ENCODE assay signal across 8 cellular contexts in the genomic region with DNA sequence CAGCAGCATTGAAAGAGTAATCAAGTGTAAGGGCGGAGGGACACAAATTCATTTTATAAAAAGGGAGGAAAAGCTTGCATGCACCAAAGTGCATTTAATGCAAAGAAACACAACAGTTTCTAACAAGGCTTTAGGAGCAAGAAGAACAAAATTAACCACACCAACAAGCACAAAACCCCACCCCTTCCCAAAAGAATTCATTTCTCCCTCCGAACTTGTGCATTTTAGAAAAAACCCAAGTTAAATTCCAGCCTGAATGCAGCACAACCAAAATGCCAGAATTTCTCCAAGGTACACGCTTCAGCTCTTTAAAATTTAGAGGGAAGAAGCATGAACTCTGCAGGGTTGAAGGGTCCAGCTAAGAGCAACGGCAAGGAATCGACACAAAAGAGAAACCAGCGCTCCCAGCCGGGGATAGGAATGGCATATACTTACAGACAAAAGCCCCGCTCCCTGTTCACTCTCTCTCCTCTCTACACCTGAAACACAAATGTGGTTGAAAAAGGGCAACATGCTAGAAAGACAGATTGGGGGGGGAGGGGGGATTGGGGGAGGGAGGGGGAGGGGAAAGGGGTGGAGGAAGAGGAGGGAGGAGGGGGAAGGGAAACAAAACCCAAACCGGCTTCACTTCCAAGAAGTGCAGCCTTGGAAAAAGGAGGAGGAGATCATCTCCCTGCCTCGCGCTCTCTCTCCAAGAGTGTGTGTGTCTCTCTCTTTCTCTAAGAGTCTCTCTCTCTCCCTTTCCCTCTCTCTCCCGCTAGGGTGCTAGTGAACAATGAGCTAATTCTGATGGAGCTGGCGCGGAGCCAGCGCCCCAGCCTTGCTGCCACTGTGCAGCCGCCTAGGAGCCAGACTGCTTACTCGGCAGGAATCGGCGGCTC. TPM values are rescaled to one million over a fixed set of nuclear protein-coding genes. Genes with fewer than 3 reads are reported as not detected.
DNase-seq lines count a peak whose midpoint lies in the region; ATAC-seq, FAIRE-seq and TF ChIP-seq lines count a peak whose summit lies in the region.

A gene with protein sequence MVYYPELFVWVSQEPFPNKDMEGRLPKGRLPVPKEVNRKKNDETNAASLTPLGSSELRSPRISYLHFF (minus strand): TSS at position 494 of the 881 bp plus-strand sequence. CDS start 1,422 bp downstream, outside the sequence.

- H3F3A ChIP-seq in DOHH2 (ENCODE audit: control insufficient read depth, insufficient read depth) (no peaks in the 10 kb centered on the region; the same call in 1 of the 2 replicates), GM23338 (replicated peaks; ENCODE audit: low read depth) (no peaks in the 10 kb centered on the region)

- H3K4me3 Mint-ChIP-seq in GM23338 (peak within 1 kb of the TSS; percentile 91), nephron (peak within 1 kb of the TSS; percentile 86 to 98 (median 89))

- H3K36me3 Mint-ChIP-seq in GM23338 (ENCODE audit: low read depth): peaks cover 17% of the 10 kb centered on the region
- peaks cover 35% of the 10 kb centered on the region for H3K36me3 Mint-ChIP-seq in nephron (ENCODE audit: low read depth)

- peak within 1 kb of the TSS; percentile 97 for H3K27ac Mint-ChIP-seq in GM23338
- H3K27ac Mint-ChIP-seq in nephron: peak within 1 kb of the TSS; percentile 98 to 99 (median 99)

- peaks cover 34% of the 10 kb centered on the region for H3K4me1 ChIP-seq in DOHH2 (ENCODE audit: control insufficient read depth, low read length)
- H3K4me1 ChIP-seq in GM23338 (ENCODE audit: insufficient read depth): peaks cover 44% of the 10 kb centered on the region
- peaks cover 17% of the 10 kb centered on the region for H3K4me1 ChIP-seq in Karpas-422 (ENCODE audit: low read length)
- H3K4me1 ChIP-seq in stomach smooth muscle (ENCODE audit: control insufficient read depth, insufficient read depth, low read length): no peaks in the 10 kb centered on the region

- H2AFZ ChIP-seq in GM23338: peak within 1 kb of the TSS; percentile 16; the same call in 1 of the 2 replicates
- H2AFZ ChIP-seq in Karpas-422 (ENCODE audit: low read length): peak within 1 kb of the TSS; percentile 96

- ATAC-seq in GM23338: peak; percentile 53

- H3K4me1 Mint-ChIP-seq in GM23338: peaks cover 43% of the 10 kb centered on the region
- peaks cover 53% of the 10 kb centered on the region for H3K4me1 Mint-ChIP-seq in nephron

- H3K9ac ChIP-seq in Karpas-422 (ENCODE audit: low read length) (peak within 1 kb of the TSS; percentile 79), stomach smooth muscle (ENCODE audit: low read length in 2 of 2) (peak within 1 kb of the TSS; percentile 72 to 76)

- H3K9me3 Mint-ChIP-seq in GM23338 (peaks cover 3% of the 10 kb centered on the region; the same call in 2 of the 3 replicates), nephron (peaks cover 3% of the 10 kb centered on the region)

- H3K27me3 ChIP-seq in DOHH2 (ENCODE audit: control insufficient read depth, low read length) (no peaks in the 10 kb centered on the region), GM23338 (ENCODE audit: insufficient read depth) (no peaks in the 10 kb centered on the region), Karpas-422 (ENCODE audit: low read length) (no peaks in the 10 kb centered on the region), stomach smooth muscle (ENCODE audit: control insufficient read depth in 1 of 2, insufficient read depth in 2 of 2, low read length in 2 of 2) (no peaks in the 10 kb centered on the region)

- no peak for TF ChIP-seq CTCF in DOHH2 (IDR thresholded peaks at IDR 0.05; ENCODE audit: low read depth, low read length, poor library complexity, severe bottlenecking)
- no peak for TF ChIP-seq CTCF in GM23338 (conservative IDR thresholded peaks at IDR 0.05; ENCODE audit: low read depth in 2 of 2)
- TF ChIP-seq CTCF in fibroblast of the aortic adventitia (IDR thresholded peaks at IDR 0.05; ENCODE audit: insufficient read depth, low read length): peak; percentile 79
- peak; percentile 39 to 46 (median 46) for TF ChIP-seq CTCF in nephron (IDR thresholded peaks at IDR 0.05; ENCODE audit: unreplicated experiment in 3 of 3)

- H3K9me3 ChIP-seq in DOHH2 (ENCODE audit: control insufficient read depth, insufficient read depth, low read length) (no peaks in the 10 kb centered on the region), Karpas-422 (ENCODE audit: low read length) (no peaks in the 10 kb centered on the region), stomach smooth muscle (ENCODE audit: control insufficient read depth in 2 of 2, low read length in 2 of 2) (no peaks in the 10 kb centered on the region)

- H3K4me2 ChIP-seq in DOHH2 (ENCODE audit: low read length): peak within 1 kb of the TSS; percentile 88
- H3K4me2 ChIP-seq in GM23338: peak within 1 kb of the TSS; percentile 87
- H3K4me2 ChIP-seq in Karpas-422 (ENCODE audit: low read depth, low read length, poor library complexity, severe bottlenecking): peak within 1 kb of the TSS; percentile 80

- H3K4me3 ChIP-seq in DOHH2 (ENCODE audit: low read length): peak within 1 kb of the TSS; percentile 88
- peak within 1 kb of the TSS; percentile 70 for H3K4me3 ChIP-seq in GM23338
- H3K4me3 ChIP-seq in Karpas-422 (ENCODE audit: low read length): peak within 1 kb of the TSS; percentile 72
- H3K4me3 ChIP-seq in fibroblast of the aortic adventitia (ENCODE audit: low read depth, low read length): peak within 1 kb of the TSS; percentile 63
- peak within 1 kb of the TSS; percentile 83 to 94 for H3K4me3 ChIP-seq in stomach smooth muscle (ENCODE audit: low read length in 2 of 2)

- H3K36me3 ChIP-seq in DOHH2 (ENCODE audit: control insufficient read depth, low read length) (peaks cover 36% of the 10 kb centered on the region), GM23338 (ENCODE audit: insufficient read depth) (no peaks in the 10 kb centered on the region), Karpas-422 (ENCODE audit: insufficient read depth, low read length) (no peaks in the 10 kb centered on the region), stomach smooth muscle (ENCODE audit: control insufficient read depth in 2 of 2, insufficient read depth in 2 of 2, low read length in 2 of 2) (no peaks in the 10 kb centered on the region)

- H3K27me3 Mint-ChIP-seq in GM23338 (ENCODE audit: insufficient read depth, low read depth, poor library complexity) (peaks cover 3% of the 10 kb centered on the region), nephron (ENCODE audit: low read depth) (no peaks in the 10 kb centered on the region)

- DNase-seq in GM23338 (ENCODE audit: low spot score): peak; percentile 88
- peak; percentile 87 for DNase-seq in Karpas-422
- DNase-seq in RCC 7860 (ENCODE audit: low spot score): peak; percentile 95
- DNase-seq in activated T-helper 9 cell treated with anti-CD3 and anti-CD28 coated beads, Interleukin-2, amount 50 U/mL, for 16 hours (ENCODE audit: low read depth): peak; percentile 47
- DNase-seq in fibroblast of the aortic adventitia (ENCODE audit: low read depth): peak; percentile 96

- peak; percentile 70 for FAIRE-seq in RCC 7860 (lab: Jason Lieb, UNC)

- H3K9me2 ChIP-seq in DOHH2 (replicated peaks; ENCODE audit: control insufficient read depth, low read length) (no peaks in the 10 kb centered on the region), GM23338 (ENCODE audit: insufficient read depth) (no peaks in the 10 kb centered on the region), Karpas-422 (replicated peaks; ENCODE audit: insufficient read depth, low read length) (no peaks in the 10 kb centered on the region)

- H3K27ac ChIP-seq in DOHH2 (ENCODE audit: low read depth, low read length) (peak within 1 kb of the TSS; percentile 88), GM23338 (ENCODE audit: low read depth) (peak within 1 kb of the TSS; percentile 99), Karpas-422 (ENCODE audit: low read length) (peak within 1 kb of the TSS; percentile 43; the same call in 1 of the 2 replicates), stomach smooth muscle (ENCODE audit: low read length) (peak within 1 kb of the TSS; percentile 84)

- H3K79me2 ChIP-seq in DOHH2 (ENCODE audit: control insufficient read depth, low read length) (peaks cover 34% of the 10 kb centered on the region), GM23338 (replicated peaks; ENCODE audit: insufficient read depth) (peaks cover 50% of the 10 kb centered on the region), Karpas-422 (ENCODE audit: low read length) (no peaks in the 10 kb centered on the region)

- no peaks in the 10 kb centered on the region for H4K20me1 ChIP-seq in DOHH2 (ENCODE audit: control insufficient read depth, insufficient read depth, low read depth, low read length)
- peaks cover 16% of the 10 kb centered on the region; the same call in 1 of the 2 replicates for H4K20me1 ChIP-seq in GM23338 (replicated peaks; ENCODE audit: insufficient read depth)
- H4K20me1 ChIP-seq in Karpas-422 (ENCODE audit: insufficient read depth, low read depth, low read length): no peaks in the 10 kb centered on the region

TF ChIP-seq in GM23338, 12 proteins besides CTCF, POLR2A, EP300 and RAD21:
- no peak for TF ChIP-seq ZNF114 (CRISPR knock-in tag; IDR thresholded peaks at IDR 0.05)
- peak; percentile 58 for TF ChIP-seq POLR2AphosphoS5 (IDR thresholded peaks at IDR 0.05; ENCODE audit: low read depth)
- no peak for TF ChIP-seq STAT1 (IDR thresholded peaks at IDR 0.05; ENCODE audit: unreplicated experiment)

RNA-seq across cellular contexts. Expression of the gene that starts here (rescaled TPM):
- 300 and 336 TPM in 2 replicates for total RNA-seq in GM23338 (2014; rRNA removed; shearing (Covaris generic))
- polyA plus RNA-seq in GM23338 (2016; fragmentation: Nextera tagmentation; extraction: Ambion mirVana): 260 and 264 TPM in 2 replicates
- 2.7 and 5.8 TPM in 2 replicates for total RNA-seq in Karpas-422 (2014; rRNA removed; shearing (Covaris generic); ENCODE audit: low replicate concordance)
- 42.0 and 102 TPM in 2 replicates for total RNA-seq in fibroblast of the aortic adventitia (ENCODE audit: low replicate concordance)

Comparison
In these comparisons a context has a peak if more than half of its experiments do, and no peak if none do; other contexts are left out.
1. Peak in every context shown above with its lines: DNase-seq, ATAC-seq, H3K4me3 ChIP-seq and H3K27ac ChIP-seq.
2. H3K27ac ChIP-seq: peak in every context shown above with its lines; median percentile 99 in GM23338; 88 in DOHH2; 84 in stomach smooth muscle; 43 in Karpas-422.
3. CTCF ChIP-seq: peak in fibroblast of the aortic adventitia (single experiment) and nephron (3 of 3); none in DOHH2 (single experiment) and GM23338 (0 of 2).